ENCODE assay signal across 17 cellular contexts in genomic region chr9:121989010-121989409, GRCh38.
DNase-seq lines count a peak whose midpoint lies in the region; ATAC-seq and TF ChIP-seq lines count a peak whose summit lies in the region.
"Had no signal": no experiment of that assay in that cellular context is flagged by ENCODE, and none has a peak within 500 bp of the region (broad histone marks: within the 10 kb centered on the region; RNA-seq: fewer than 3 reads in every experiment).

No MANE protein-coding gene starts in this region.

- no peaks in the 10 kb centered on the region for H3K27me3 ChIP-seq in CD8-positive, alpha-beta memory T cell (ENCODE audit: insufficient read depth, low read length, poor library complexity, severe bottlenecking)
- H3K27me3 ChIP-seq: uterus had no signal

- peak; percentile 60 for DNase-seq in Daoy (ENCODE audit: low read depth)
- DNase-seq in OCI-LY7 (ENCODE audit: low spot score) = no peak
- peak; percentile 13 for DNase-seq in fibroblast of peridontal ligament (ENCODE audit: extremely low read depth)
- DNase-seq in osteocyte (ENCODE audit: extremely low spot score, unreplicated experiment) = no peak
- no peak for DNase-seq in stimulated activated CD4-positive, alpha-beta T cell treated with anti-CD3 and anti-CD28 coated beads, Interleukin-15, amount 100 ng/mL, for 24 hours
- DNase-seq in CD8-positive, alpha-beta memory T cell = no peak
- DNase-seq in activated naive CD4-positive, alpha-beta T cell (lab: John Stamatoyannopoulos, UW) = no peak
- DNase-seq: activated CD4-positive, alpha-beta T cell treated with anti-CD3 and anti-CD28 coated beads, Interleukin-2, amount 50 U/mL, for 1 hour; activated naive CD4-positive, alpha-beta T cell treated with Interleukin-2 at 50 U/mL for 16 hours; midbrain; NCI-H1092; NCI-H748 treated with DMSO at 0.1 percent for 48 hours; T-helper 1 cell; uterus had no signal

- H3K27ac Mint-ChIP-seq in osteocyte (ENCODE audit: unreplicated experiment) = no peak overlapping the region
- H3K27ac Mint-ChIP-seq in CD8-positive, alpha-beta memory T cell = no peak overlapping the region
- H3K27ac Mint-ChIP-seq: dendritic cell treated with granulocyte-macrophage colony-stimulating factor and Interleukin-4, amounts not matched to agents 40 ng/mL and 50 ng/mL, for 4 days had no signal

- no peaks in the 10 kb centered on the region for H3K79me2 ChIP-seq in OCI-LY7 (ENCODE audit: insufficient read depth, low read depth, low read length)

- TF ChIP-seq CTCF in OCI-LY7 (conservative IDR thresholded peaks at IDR 0.05; ENCODE audit: low read length) (peak; percentile 55; the same call in 1 of the 2 replicates), osteocyte (IDR thresholded peaks at IDR 0.05) (peak; percentile 39)

- POLR2A ChIA-PET in OCI-LY7 (lab: Charles Lee) = interaction anchor here (0.6 kb wide), 1 partner anchor 246 kb away, joined by 5 read pairs; no protein-coding TSS in a partner anchor
- POLR2A ChIA-PET in CD8-positive, alpha-beta memory T cell (lab: Charles Lee) = no interaction called here

- H3K36me3 ChIP-seq in OCI-LY7 (ENCODE audit: insufficient read depth, low read length) = no peaks in the 10 kb centered on the region
- no peaks in the 10 kb centered on the region for H3K36me3 ChIP-seq in CD8-positive, alpha-beta memory T cell (ENCODE audit: insufficient read depth, low read length)
- H3K36me3 ChIP-seq: uterus had no signal

- peaks cover 2% of the 10 kb centered on the region for H3K36me3 Mint-ChIP-seq in osteocyte (ENCODE audit: unreplicated experiment)
- H3K36me3 Mint-ChIP-seq in CD8-positive, alpha-beta memory T cell = peaks cover 0 to 12% (median 3%) of the 10 kb centered on the region in 3 donors

- intact Hi-C loops in OCI-LY7 (cut with micrococcal nuclease; ENCODE audit: unreplicated experiment) = no loop called here

- H3K4me3 Mint-ChIP-seq in osteocyte (ENCODE audit: unreplicated experiment) = no peak overlapping the region
- H3K4me3 Mint-ChIP-seq in CD8-positive, alpha-beta memory T cell = no peak overlapping the region
- H3K4me3 Mint-ChIP-seq: dendritic cell treated with granulocyte-macrophage colony-stimulating factor and Interleukin-4, amounts not matched to agents 40 ng/mL and 50 ng/mL, for 4 days had no signal

- H3K9me3 Mint-ChIP-seq in osteocyte (ENCODE audit: unreplicated experiment) = no peaks in the 10 kb centered on the region
- no peaks in the 10 kb centered on the region for H3K9me3 Mint-ChIP-seq in CD8-positive, alpha-beta memory T cell
- H3K9me3 Mint-ChIP-seq: dendritic cell treated with granulocyte-macrophage colony-stimulating factor and Interleukin-4, amounts not matched to agents 40 ng/mL and 50 ng/mL, for 4 days had no signal

- CTCF ChIA-PET in OCI-LY7 (lab: Charles Lee; ENCODE audit: unreplicated experiment) = no interaction called here
- CTCF ChIA-PET in CD8-positive, alpha-beta memory T cell (lab: Charles Lee) = no interaction called here

- no peak overlapping the region for H3K27ac ChIP-seq in OCI-LY7 (ENCODE audit: low read depth, low read length, poor library complexity, severe bottlenecking)
- H3K27ac ChIP-seq in CD8-positive, alpha-beta memory T cell (ENCODE audit: low read depth, low read length) = no peak overlapping the region
- H3K27ac ChIP-seq: uterus had no signal

- no peaks in the 10 kb centered on the region for H3K27me3 Mint-ChIP-seq in osteocyte (ENCODE audit: unreplicated experiment)
- H3K27me3 Mint-ChIP-seq in CD8-positive, alpha-beta memory T cell = no peaks in the 10 kb centered on the region
- H3K27me3 Mint-ChIP-seq: dendritic cell treated with granulocyte-macrophage colony-stimulating factor and Interleukin-4, amounts not matched to agents 40 ng/mL and 50 ng/mL, for 4 days had no signal

- no peaks in the 10 kb centered on the region for H3K9me2 ChIP-seq in OCI-LY7 (ENCODE audit: insufficient read depth, low read length)

- H3K4me2 ChIP-seq in OCI-LY7 (ENCODE audit: low read length) = no peak overlapping the region

- H3K4me3 ChIP-seq in OCI-LY7 (ENCODE audit: low read depth, low read length, poor library complexity, severe bottlenecking) = no peak overlapping the region
- no peak overlapping the region for H3K4me3 ChIP-seq in CD8-positive, alpha-beta memory T cell (ENCODE audit: low read length)
- H3K4me3 ChIP-seq: GM12878, uterus had no signal

- no peaks in the 10 kb centered on the region for H4K20me1 ChIP-seq in OCI-LY7 (ENCODE audit: insufficient read depth, low read length)

- peaks cover 10% of the 10 kb centered on the region for H3K4me1 Mint-ChIP-seq in osteocyte (ENCODE audit: unreplicated experiment)
- no peaks in the 10 kb centered on the region for H3K4me1 Mint-ChIP-seq in CD8-positive, alpha-beta memory T cell

- no peak overlapping the region for H2AFZ ChIP-seq in OCI-LY7 (ENCODE audit: low read length)

- no peaks in the 10 kb centered on the region for H3K9me3 ChIP-seq in OCI-LY7 (ENCODE audit: low read length)
- no peaks in the 10 kb centered on the region for H3K9me3 ChIP-seq in CD8-positive, alpha-beta memory T cell (ENCODE audit: low read length)
- H3K9me3 ChIP-seq: uterus had no signal

- no TSS peak for BruUV-seq in OCI-LY7 (replicated peaks; lab: Mats Ljungman, UMichigan)

- ATAC-seq in HG03025 (IDR thresholded peaks at IDR 0.05; ENCODE audit: low FRiP score, unreplicated experiment) = no peak
- ATAC-seq: GM12878 had no signal

- H3K4me1 ChIP-seq in OCI-LY7 (ENCODE audit: insufficient read depth, low read length, poor library complexity, severe bottlenecking) = peaks cover 63% of the 10 kb centered on the region
- H3K4me1 ChIP-seq in CD8-positive, alpha-beta memory T cell (ENCODE audit: insufficient read depth, low read length) = no peaks in the 10 kb centered on the region
- H3K4me1 ChIP-seq: uterus had no signal

Comparison
In these comparisons a context has a peak if more than half of its experiments do, and no peak if none do; other contexts are left out.
1. DNase-seq: peak in Daoy (single experiment) and fibroblast of peridontal ligament (single experiment); none in OCI-LY7 (single experiment), osteocyte (single experiment), stimulated activated CD4-positive, alpha-beta T cell treated with anti-CD3 and anti-CD28 coated beads, Interleukin-15, amount 100 ng/mL, for 24 hours (single experiment), CD8-positive, alpha-beta memory T cell (0 of 5) and activated naive CD4-positive, alpha-beta T cell (0 of 4).